13 cellular contexts compared by ENCODE assay signal in genomic region chr12:64147011-64147671, GRCh38.
DNase-seq lines count a peak whose midpoint lies in the region; ATAC-seq, FAIRE-seq and TF ChIP-seq lines count a peak whose summit lies in the region.
"Had no signal": no experiment of that assay in that cellular context is flagged by ENCODE, and none has a peak within 500 bp of the region (broad histone marks: within the 10 kb centered on the region; RNA-seq: fewer than 3 reads in every experiment).

No MANE protein-coding gene starts in this region.

- no peak for TF ChIP-seq CTCF in DOHH2 (IDR thresholded peaks at IDR 0.05; ENCODE audit: low read depth, low read length, poor library complexity, severe bottlenecking)
- no peak for TF ChIP-seq CTCF in WTC11 (IDR thresholded peaks at IDR 0.05)

- in situ Hi-C loops in ACHN (cut with HindIII; ENCODE audit: low pct_ligation_motif_present, low pct_unique_long_range_greater_than_20kb, low sequenced_read_pairs), result no loop called here

- CTCF ChIA-PET in WTC11 (lab: Charles Lee), result no interaction called here

- H3K4me3 Mint-ChIP-seq in WTC11 (peak overlapping the region; percentile 27; the same call in 1 of the 2 replicates), immature natural killer cell (peak overlapping the region; percentile 22 to 60 (median 39))

- H3K27ac ChIP-seq in DOHH2 (ENCODE audit: low read depth, low read length), result peak overlapping the region; percentile 70
- H3K27ac ChIP-seq: WERI-Rb-1 had no signal

- no peaks in the 10 kb centered on the region for H4K20me1 ChIP-seq in DOHH2 (ENCODE audit: control insufficient read depth, insufficient read depth, low read depth, low read length)

- H3K36me3 Mint-ChIP-seq in WTC11 (no peaks in the 10 kb centered on the region; the same call in 1 of the 2 replicates), immature natural killer cell (no peaks in the 10 kb centered on the region)

- DNase-seq in ACHN (peak; percentile 69), WTC11 (ENCODE audit: low spot score) (no peak), immature natural killer cell (no peak), MG63 (no peak), GM19239 (ENCODE audit: insufficient read length, low spot score) (no peak), inferior parietal cortex (ENCODE audit: extremely low spot score) (no peak), C1 segment of cervical spinal cord (lab: John Stamatoyannopoulos, UW) (no peak)
- DNase-seq: aorta; KG1; NCI-H1694; stimulated activated CD4-positive, alpha-beta T cell treated with anti-CD3 and anti-CD28 coated beads, Interleukin-4, amount 100 ng/mL, for 1 hour; WERI-Rb-1 had no signal

- no peak overlapping the region for H3K27ac Mint-ChIP-seq in WTC11
- peak overlapping the region in 2 of 6 donors; percentile 10 to 21 for H3K27ac Mint-ChIP-seq in immature natural killer cell

- no peaks in the 10 kb centered on the region for H3K36me3 ChIP-seq in DOHH2 (ENCODE audit: control insufficient read depth, low read length)
- peaks cover 41% of the 10 kb centered on the region for H3K36me3 ChIP-seq in MG63
- H3K36me3 ChIP-seq: WERI-Rb-1 had no signal

- H3K9me3 ChIP-seq in DOHH2 (ENCODE audit: control insufficient read depth, insufficient read depth, low read length) (no peaks in the 10 kb centered on the region), MG63 (no peaks in the 10 kb centered on the region)

- peaks cover 8% of the 10 kb centered on the region for H3K4me1 Mint-ChIP-seq in WTC11
- H3K4me1 Mint-ChIP-seq in immature natural killer cell, result peaks cover 2 to 8% of the 10 kb centered on the region in 2 donors

- H3F3A ChIP-seq in DOHH2 (ENCODE audit: control insufficient read depth, insufficient read depth), result peaks cover 3% of the 10 kb centered on the region; the same call in 1 of the 2 replicates

- no peaks in the 10 kb centered on the region for H3K27me3 Mint-ChIP-seq in WTC11 (ENCODE audit: low read depth)
- H3K27me3 Mint-ChIP-seq in immature natural killer cell (ENCODE audit: low read depth in 3 of 3), result peaks cover 0 to 5% (median 4%) of the 10 kb centered on the region in 3 donors

- H3K9me3 Mint-ChIP-seq in WTC11, result no peaks in the 10 kb centered on the region
- no peaks in the 10 kb centered on the region for H3K9me3 Mint-ChIP-seq in immature natural killer cell

- no peak for FAIRE-seq in GM19239 (lab: Jason Lieb, UNC)

- no peaks in the 10 kb centered on the region for H3K79me2 ChIP-seq in DOHH2 (ENCODE audit: control insufficient read depth, low read length)

- peak; percentile 41 for ATAC-seq in WTC11

- H3K9me2 ChIP-seq in DOHH2 (replicated peaks; ENCODE audit: control insufficient read depth, low read length), result no peaks in the 10 kb centered on the region

- H3K4me3 ChIP-seq in DOHH2 (ENCODE audit: low read length) (peak overlapping the region; percentile 37), MG63 (no peak overlapping the region)

- POLR2A ChIA-PET in WTC11 (lab: Charles Lee), result no interaction called here

- peaks cover 27% of the 10 kb centered on the region for H3K4me1 ChIP-seq in DOHH2 (ENCODE audit: control insufficient read depth, low read length)

- H3K27me3 ChIP-seq in DOHH2 (ENCODE audit: control insufficient read depth, low read length) (no peaks in the 10 kb centered on the region), MG63 (no peaks in the 10 kb centered on the region)

- H3K4me2 ChIP-seq in DOHH2 (ENCODE audit: low read length), result peak overlapping the region; percentile 59

TF ChIP-seq in WTC11, 78 proteins besides CTCF, POLR2A, EP300 and RAD21:
- TF ChIP-seq RELA (CRISPR knock-in tag; IDR thresholded peaks at IDR 0.05; ENCODE audit: borderline replicate concordance) (no peak), ZNF232 (CRISPR knock-in tag; IDR thresholded peaks at IDR 0.05) (no peak), FOXP1 (CRISPR knock-in tag; IDR thresholded peaks at IDR 0.05; ENCODE audit: borderline replicate concordance) (no peak), IRF2 (CRISPR knock-in tag; IDR thresholded peaks at IDR 0.05; ENCODE audit: borderline replicate concordance, low read depth) (no peak), MXD4 (CRISPR knock-in tag; IDR thresholded peaks at IDR 0.05; ENCODE audit: borderline replicate concordance) (no peak), GTF2I (CRISPR knock-in tag; conservative IDR thresholded peaks at IDR 0.05) (no peak), HMGXB4 (CRISPR knock-in tag; IDR thresholded peaks at IDR 0.05) (no peak), MAX (CRISPR knock-in tag; IDR thresholded peaks at IDR 0.05) (no peak), FOXP4 (CRISPR knock-in tag; IDR thresholded peaks at IDR 0.05) (no peak), ZNF671 (CRISPR knock-in tag; IDR thresholded peaks at IDR 0.05) (no peak), NFYB (CRISPR knock-in tag; conservative IDR thresholded peaks at IDR 0.05; ENCODE audit: low read depth) (no peak), TEAD4 (CRISPR knock-in tag; IDR thresholded peaks at IDR 0.05) (no peak), IRF1 (CRISPR knock-in tag; IDR thresholded peaks at IDR 0.05) (no peak), MLX (CRISPR knock-in tag; IDR thresholded peaks at IDR 0.05) (no peak), USF2 (CRISPR knock-in tag; IDR thresholded peaks at IDR 0.05) (no peak), E2F1 (CRISPR knock-in tag; IDR thresholded peaks at IDR 0.05) (no peak)
TF ChIP-seq in WTC11: peak in this region for 0.
